Comparison of ENCODE assay signal across 20 cellular contexts in the genomic region with DNA sequence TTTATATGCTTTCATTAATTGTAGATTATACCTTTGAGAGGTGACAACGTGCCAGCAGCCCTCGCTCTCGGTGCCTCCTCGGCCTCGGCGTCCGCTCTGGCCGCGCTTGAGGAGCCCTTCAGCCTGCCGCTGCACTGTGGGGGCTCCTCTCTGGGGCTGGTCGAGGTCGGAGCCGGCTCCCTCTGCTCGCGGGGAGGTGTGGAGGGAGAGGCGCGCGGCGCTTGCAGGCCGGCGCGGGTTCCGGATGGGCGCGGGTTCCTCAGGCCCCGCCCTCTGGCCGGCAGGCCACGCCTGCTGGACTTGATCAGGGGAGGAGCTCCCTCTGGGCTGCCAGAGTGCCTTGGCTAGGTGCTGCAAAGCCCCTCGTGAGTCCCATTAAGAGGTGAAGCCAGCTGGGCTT.
DNase-seq lines count a peak whose midpoint lies in the region; ATAC-seq and TF ChIP-seq lines count a peak whose summit lies in the region.
"Had no signal": no experiment of that assay in that cellular context is flagged by ENCODE, and none has a peak within 500 bp of the region (broad histone marks: within the 10 kb centered on the region; RNA-seq: fewer than 3 reads in every experiment).

No MANE protein-coding gene starts in this region.

- peaks cover 2 to 26% (median 4%) of the 10 kb centered on the region in 3 donors for H3K9me3 Mint-ChIP-seq in T-cell

- H2BK12ac ChIP-seq in mesenchymal stem cell (ENCODE audit: low read length in 2 of 2) (no peak overlapping the region), trophoblast cell (ENCODE audit: low read length) (peak overlapping the region; percentile 30)

- CTCF ChIA-PET in T-cell (lab: Charles Lee), result no interaction called here

- no peak for ATAC-seq in T-cell (replicated peaks in 1 of 4)
- ATAC-seq: GM23338 had no signal

- H2BK120ac ChIP-seq in mesenchymal stem cell (ENCODE audit: low read depth, low read length) (no peak overlapping the region), trophoblast cell (ENCODE audit: insufficient read depth, low read length, poor library complexity) (no peak overlapping the region)

- no peak overlapping the region for H2BK5ac ChIP-seq in mesenchymal stem cell (ENCODE audit: low read depth, low read length, poor library complexity, severe bottlenecking)
- H2BK5ac ChIP-seq in trophoblast cell (ENCODE audit: low read depth, low read length, poor library complexity), result no peak overlapping the region

- H3K36me3 ChIP-seq in mesenchymal stem cell (ENCODE audit: control insufficient read depth in 1 of 2, insufficient read depth in 2 of 2, low read depth in 1 of 2, low read length in 2 of 2), result no peaks in the 10 kb centered on the region
- no peaks in the 10 kb centered on the region for H3K36me3 ChIP-seq in trophoblast cell (ENCODE audit: control insufficient read depth in 1 of 2, insufficient read depth in 2 of 2, low read length in 2 of 2)
- H3K36me3 ChIP-seq: BLaER1 treated with 17β-estradiol and CSF1 and Interleukin-3, amounts not matched to agents 10 nM and 100 nM; HAP-1 had no signal

- DNase-seq in activated gamma-delta T cell (lab: John Stamatoyannopoulos, UW) (peak; percentile 7), activated gamma-delta T cell treated with Interleukin-2 at 50 U/mL for 16 hours (no peak), mesenchymal stem cell (no peak), trophoblast cell (no peak), erythroblast (lab: John Stamatoyannopoulos, UW) (no peak), T-cell (no peak), hypothalamus (lab: John Stamatoyannopoulos, UW) (no peak), coronary artery (ENCODE audit: low spot score) (no peak)
- DNase-seq: CD4-positive, alpha-beta T cell; CD8-positive, alpha-beta memory T cell; DMS53; DMS79 treated with DMSO at 0.1 percent for 48 hours; GF-D8; HFFc6 had no signal

- H2BK15ac ChIP-seq in mesenchymal stem cell (ENCODE audit: low read depth, poor library complexity, severe bottlenecking), result no peak overlapping the region

- H3K27ac ChIP-seq in mesenchymal stem cell (ENCODE audit: low read length, poor library complexity, severe bottlenecking) (no peak overlapping the region), trophoblast cell (ENCODE audit: low read depth, low read length) (no peak overlapping the region), coronary artery (no peak overlapping the region)
- H3K27ac ChIP-seq: 22Rv1; BLaER1 treated with 17β-estradiol and CSF1 and Interleukin-3, amounts not matched to agents 10 nM and 100 nM had no signal

- H3K4me1 ChIP-seq in mesenchymal stem cell (ENCODE audit: control insufficient read depth, insufficient read depth, low read depth, low read length) (no peaks in the 10 kb centered on the region), trophoblast cell (ENCODE audit: control insufficient read depth in 1 of 2, insufficient read depth in 2 of 2, low read length in 2 of 2) (no peaks in the 10 kb centered on the region)
- H3K4me1 ChIP-seq: BLaER1 treated with 17β-estradiol and CSF1 and Interleukin-3, amounts not matched to agents 10 nM and 100 nM; HAP-1 had no signal

- no peak overlapping the region for H3K9ac ChIP-seq in mesenchymal stem cell (ENCODE audit: low read length)
- H3K9ac ChIP-seq in trophoblast cell (ENCODE audit: low read length), result no peak overlapping the region
- H3K9ac ChIP-seq: BLaER1 treated with 17β-estradiol and CSF1 and Interleukin-3, amounts not matched to agents 10 nM and 100 nM had no signal

- WGBS in mesenchymal stem cell, result 91% methylated on average over 29 of the region's 29 CpGs
- no CpG with 5 or more reads among the region's 29 CpGs for WGBS in trophoblast cell (ENCODE audit: extremely low coverage, insufficient coverage, insufficient read length)

- TF ChIP-seq POLR2A in erythroblast (IDR thresholded peaks at IDR 0.05; ENCODE audit: low read length), result no peak

- no peaks in the 10 kb centered on the region for H3K79me2 ChIP-seq in trophoblast cell (ENCODE audit: control insufficient read depth, insufficient read depth, low read length, poor library complexity)

- H3K4me3 ChIP-seq in mesenchymal stem cell (ENCODE audit: insufficient read depth in 1 of 2, low read depth in 1 of 2, low read length in 2 of 2) (no peak overlapping the region), trophoblast cell (ENCODE audit: low read depth, low read length) (no peak overlapping the region), coronary artery (no peak overlapping the region)
- H3K4me3 ChIP-seq: BLaER1 treated with 17β-estradiol and CSF1 and Interleukin-3, amounts not matched to agents 10 nM and 100 nM; GM23338; HAP-1 had no signal

- H3K4ac ChIP-seq in mesenchymal stem cell (ENCODE audit: low read depth in 1 of 2, low read length in 2 of 2) (no peak overlapping the region), trophoblast cell (ENCODE audit: low read depth, low read length) (no peak overlapping the region)

- H4K91ac ChIP-seq in mesenchymal stem cell (ENCODE audit: low read length) (no peak overlapping the region), trophoblast cell (ENCODE audit: low read depth, low read length) (peak overlapping the region; percentile 11)

- H4K12ac ChIP-seq in trophoblast cell (ENCODE audit: low read depth, low read length), result no peak overlapping the region

- H3K18ac ChIP-seq in mesenchymal stem cell (ENCODE audit: low read depth in 1 of 2, low read length in 2 of 2), result no peak overlapping the region
- H3K18ac ChIP-seq in trophoblast cell (ENCODE audit: low read length), result no peak overlapping the region

- no peak overlapping the region for H3K4me2 ChIP-seq in mesenchymal stem cell (ENCODE audit: low read length, poor library complexity, severe bottlenecking)
- no peak overlapping the region for H3K4me2 ChIP-seq in trophoblast cell (ENCODE audit: low read length)
- H3K4me2 ChIP-seq: BLaER1 treated with 17β-estradiol and CSF1 and Interleukin-3, amounts not matched to agents 10 nM and 100 nM; GM23338 had no signal

- H3K36me3 Mint-ChIP-seq in T-cell, result no peaks in the 10 kb centered on the region
- H3K36me3 Mint-ChIP-seq: CD14-positive monocyte; CD8-positive, alpha-beta memory T cell had no signal

- H2AK5ac ChIP-seq in mesenchymal stem cell (ENCODE audit: low read length, severe bottlenecking) (no peak overlapping the region), trophoblast cell (ENCODE audit: low read length) (no peak overlapping the region)

- no peak overlapping the region for H3K27ac Mint-ChIP-seq in T-cell
- H3K27ac Mint-ChIP-seq: B cell; CD14-positive monocyte; CD4-positive, alpha-beta T cell; CD8-positive, alpha-beta memory T cell; GM23338; HFFc6 had no signal

- H3K27me3 Mint-ChIP-seq in T-cell, result no peaks in the 10 kb centered on the region
- H3K27me3 Mint-ChIP-seq: B cell; CD4-positive, alpha-beta T cell had no signal

- H3K27me3 ChIP-seq in mesenchymal stem cell (ENCODE audit: control insufficient read depth in 1 of 2, insufficient read depth in 1 of 2, low read length in 2 of 2), result no peaks in the 10 kb centered on the region
- H3K27me3 ChIP-seq in trophoblast cell (ENCODE audit: insufficient read depth, low read length), result no peaks in the 10 kb centered on the region
- H3K27me3 ChIP-seq: BLaER1 treated with 17β-estradiol and CSF1 and Interleukin-3, amounts not matched to agents 10 nM and 100 nM had no signal

- H3K79me1 ChIP-seq in mesenchymal stem cell (replicated peaks; ENCODE audit: low read length, poor library complexity, severe bottlenecking) (no peaks in the 10 kb centered on the region), trophoblast cell (ENCODE audit: low read length) (no peaks in the 10 kb centered on the region)

- H2AFZ ChIP-seq in mesenchymal stem cell (ENCODE audit: low read depth, low read length), result no peak overlapping the region
- H2AFZ ChIP-seq in trophoblast cell (ENCODE audit: insufficient read depth, low read length, poor library complexity), result no peak overlapping the region
- H2AFZ ChIP-seq: GM23338 had no signal

- H3K14ac ChIP-seq in mesenchymal stem cell (ENCODE audit: low read length in 2 of 2) (no peak overlapping the region), trophoblast cell (ENCODE audit: low read length) (no peak overlapping the region)

- H4K8ac ChIP-seq in mesenchymal stem cell (ENCODE audit: low read length) (peak overlapping the region; percentile 55), trophoblast cell (ENCODE audit: low read depth, low read length) (no peak overlapping the region)

- POLR2A ChIA-PET in T-cell (lab: Charles Lee), result no interaction called here

- no peak overlapping the region for H3K4me3 Mint-ChIP-seq in T-cell
- H3K4me3 Mint-ChIP-seq: B cell; CD14-positive monocyte; CD4-positive, alpha-beta T cell; CD8-positive, alpha-beta memory T cell; GM23338; HFFc6 had no signal

- H3K23ac ChIP-seq in mesenchymal stem cell (ENCODE audit: low read length in 2 of 2) (no peak overlapping the region), trophoblast cell (ENCODE audit: low read length) (no peak overlapping the region)

- H3K4me1 Mint-ChIP-seq in T-cell, result no peaks in the 10 kb centered on the region
- H3K4me1 Mint-ChIP-seq: B cell; CD14-positive monocyte; CD8-positive, alpha-beta memory T cell; GM23338 had no signal

- H3K9me3 ChIP-seq in mesenchymal stem cell (ENCODE audit: control insufficient read depth, low read length) (no peaks in the 10 kb centered on the region), trophoblast cell (ENCODE audit: insufficient read depth, low read depth, low read length) (no peaks in the 10 kb centered on the region)
- H3K9me3 ChIP-seq: HAP-1 had no signal

- TF ChIP-seq CTCF in coronary artery (IDR thresholded peaks at IDR 0.05), result no peak
